In the genomic region with DNA sequence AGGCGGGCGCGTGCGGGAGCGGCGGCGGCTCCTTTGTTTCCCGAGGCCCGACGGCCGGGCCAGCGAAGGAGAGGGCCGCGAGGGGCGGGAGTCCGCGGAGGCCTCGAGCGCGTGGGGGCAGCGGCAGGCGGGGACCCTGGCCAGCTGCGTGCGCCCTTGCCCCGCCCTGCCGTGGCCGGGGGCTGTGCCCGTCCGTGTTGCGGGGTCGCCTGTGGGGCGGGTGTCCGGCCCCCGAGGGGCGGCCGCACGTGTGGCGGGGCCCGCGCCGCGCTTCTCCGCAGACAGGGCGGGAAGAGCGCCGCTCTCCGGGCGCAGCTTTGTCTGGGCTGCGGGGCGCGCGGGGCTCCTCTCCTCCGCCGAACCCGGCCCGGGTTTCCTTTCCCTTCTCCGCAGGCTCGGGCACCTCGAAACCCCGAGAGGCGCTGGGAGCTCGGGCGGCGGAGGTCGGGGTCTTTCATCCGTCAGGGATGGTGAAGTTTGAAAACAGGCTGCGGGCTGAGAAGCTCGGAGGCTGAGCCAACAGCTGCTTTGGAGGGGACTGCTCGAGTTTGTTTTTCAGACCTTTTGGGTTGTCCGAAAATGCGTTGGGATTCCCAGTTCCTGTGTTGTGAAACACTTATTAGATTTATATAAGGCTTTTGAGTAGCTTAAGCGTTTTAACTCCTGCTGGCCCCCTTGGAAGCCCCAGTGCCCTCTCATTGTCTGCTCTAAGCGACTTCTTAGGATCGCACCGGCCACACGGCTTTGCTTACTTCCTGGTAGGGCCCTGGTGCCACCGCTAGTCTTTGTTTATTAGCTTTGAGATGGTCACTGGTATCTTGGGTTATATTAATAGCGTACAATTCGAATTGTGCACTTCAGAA, we compare ENCODE assay signal across 8 cellular contexts. TPM values are rescaled to one million over a fixed set of nuclear protein-coding genes. Genes with fewer than 3 reads are reported as not detected.
DNase-seq lines count a peak whose midpoint lies in the region; ATAC-seq, FAIRE-seq and TF ChIP-seq lines count a peak whose summit lies in the region.

No MANE protein-coding gene starts in this region.

- TF ChIP-seq POLR2A in GM12891 (IDR thresholded peaks at IDR 0.05; ENCODE audit: low read depth, low read length), result no peak

- H3K4me1 Mint-ChIP-seq in activated T-cell treated with anti-CD3 and anti-CD28 coated beads, Interleukin-2, amount 50 U/mL, for 72 hours (ENCODE audit: low read depth), result peaks cover 77% of the 10 kb centered on the region
- H3K4me1 Mint-ChIP-seq in type B pancreatic cell (ENCODE audit: unreplicated experiment), result peaks cover 76% of the 10 kb centered on the region

- ATAC-seq in HG03097 (IDR thresholded peaks at IDR 0.05; ENCODE audit: low FRiP score, unreplicated experiment), result peak; percentile 10
- ATAC-seq in activated T-cell treated with anti-CD3 and anti-CD28 coated beads, Interleukin-2, amount 50 U/mL, for 72 hours (replicated peaks in 1 of 2), result peak; percentile 7 to 14

- peak overlapping the region; percentile 82 to 100 for H3K4me3 Mint-ChIP-seq in activated T-cell treated with anti-CD3 and anti-CD28 coated beads, Interleukin-2, amount 50 U/mL, for 72 hours
- H3K4me3 Mint-ChIP-seq in type B pancreatic cell, result peak overlapping the region; percentile 94

- H3K27ac Mint-ChIP-seq in activated T-cell treated with anti-CD3 and anti-CD28 coated beads, Interleukin-2, amount 50 U/mL, for 72 hours, result peak overlapping the region; percentile 99
- H3K27ac Mint-ChIP-seq in type B pancreatic cell, result peak overlapping the region; percentile 91

- FAIRE-seq in GM12891 (lab: Jason Lieb, UNC), result no peak

- DNase-seq in A172 (ENCODE audit: low spot score), result peak; percentile 44
- no peak for DNase-seq in GM12891 (ENCODE audit: insufficient read length, low spot score)
- DNase-seq in NCI-H774 (lab: John Stamatoyannopoulos, UW), result peak; percentile 21
- peak; percentile 58 to 60 for DNase-seq in activated T-cell treated with anti-CD3 and anti-CD28 coated beads, Interleukin-2, amount 50 U/mL, for 72 hours
- DNase-seq in fibroblast of gingiva (ENCODE audit: low read depth), result peak; percentile 56
- DNase-seq in myocyte (ENCODE audit: low read depth), result peak; percentile 73
- peak; percentile 74 for DNase-seq in type B pancreatic cell (ENCODE audit: extremely low spot score, unreplicated experiment)

- H3K27me3 Mint-ChIP-seq in activated T-cell treated with anti-CD3 and anti-CD28 coated beads, Interleukin-2, amount 50 U/mL, for 72 hours (ENCODE audit: low read depth), result no peaks in the 10 kb centered on the region
- H3K27me3 Mint-ChIP-seq in type B pancreatic cell, result peaks cover 8% of the 10 kb centered on the region

- peaks cover 0 to 2% of the 10 kb centered on the region in 2 donors for H3K36me3 Mint-ChIP-seq in activated T-cell treated with anti-CD3 and anti-CD28 coated beads, Interleukin-2, amount 50 U/mL, for 72 hours (ENCODE audit: insufficient read depth in 2 of 2)
- H3K36me3 Mint-ChIP-seq in type B pancreatic cell, result no peaks in the 10 kb centered on the region

- no peaks in the 10 kb centered on the region for H3K9me3 Mint-ChIP-seq in activated T-cell treated with anti-CD3 and anti-CD28 coated beads, Interleukin-2, amount 50 U/mL, for 72 hours
- no peaks in the 10 kb centered on the region for H3K9me3 Mint-ChIP-seq in type B pancreatic cell

- peak; percentile 65 for TF ChIP-seq CTCF in type B pancreatic cell (conservative IDR thresholded peaks at IDR 0.05)

TF ChIP-seq in GM12891, 5 proteins besides CTCF, POLR2A, EP300 and RAD21:
- 0 out of 2 replicates have a peak, but pooled peaks have one; percentile 21 for TF ChIP-seq TAF1 (IDR thresholded peaks at IDR 0.05; ENCODE audit: low read depth, low read length)
- TF ChIP-seq SPI1 (IDR thresholded peaks at IDR 0.05; ENCODE audit: low read depth, low read length), result no peak

RNA-seq across cellular contexts. Expression of a gene that starts 0.8 kb away (rescaled TPM):
- 24.3 and 27.7 TPM in 2 replicates for total RNA-seq in A172 (2014; rRNA removed; shearing (Covaris generic))
- polyA plus RNA-seq in GM12891 (2012; ENCODE audit: low read depth, missing spikeins), result 21.5 TPM
- 10 to 100 TPM; 66.5 to 78.0 TPM for total RNA-seq in activated T-cell treated with anti-CD3 and anti-CD28 coated beads, Interleukin-2, amount 50 U/mL, for 72 hours
- total RNA-seq in myocyte (27.1 and 28.6 TPM in 2 replicates), type B pancreatic cell (ENCODE audit: low replicate concordance) (42.3 and 57.3 TPM in 2 replicates)
- polyA plus RNA-seq in myocyte (2012), result 13.9 TPM
